ENCODE assay signal across 8 cellular contexts in genomic region chr14:59483360-59483759, GRCh38. TPM values are rescaled to one million over a fixed set of nuclear protein-coding genes. Genes with fewer than 3 reads are reported as not detected.
DNase-seq lines count a peak whose midpoint lies in the region; ATAC-seq, FAIRE-seq and TF ChIP-seq lines count a peak whose summit lies in the region.

No MANE protein-coding gene starts in this region.

- H3K36me3 ChIP-seq in HCT116 (ENCODE audit: control insufficient read depth in 1 of 2, insufficient read depth in 2 of 2, low read length in 2 of 2) = peaks cover 7 to 9% of the 10 kb centered on the region in 2 experiments; a peak in 3 of 4 replicates
- H3K36me3 ChIP-seq in gastroesophageal sphincter = peaks cover 0 to 12% of the 10 kb centered on the region in 2 donors
- peaks cover 0 to 4% (median 0%) of the 10 kb centered on the region in 3 donors for H3K36me3 ChIP-seq in pancreas

- no peaks in the 10 kb centered on the region for H3K9me3 ChIP-seq in HCT116 (ENCODE audit: control insufficient read depth in 1 of 2, insufficient read depth in 1 of 2, low read depth in 1 of 2, low read length in 2 of 2)
- H3K9me3 ChIP-seq in gastroesophageal sphincter = no peaks in the 10 kb centered on the region
- no peaks in the 10 kb centered on the region for H3K9me3 ChIP-seq in pancreas

- no TSS peak for BruUV-seq in HCT116 (replicated peaks; lab: Mats Ljungman, UMichigan)

- no peaks in the 10 kb centered on the region for H3K27me3 Mint-ChIP-seq in activated CD4-positive, alpha-beta memory T cell treated with anti-CD3 and anti-CD28 coated beads for 36 hours

- FAIRE-seq in pancreas (lab: Jason Lieb, UNC) = no peak

- peak overlapping the region; percentile 90 for H3K9ac ChIP-seq in HCT116 (ENCODE audit: low read length)

- H3K27me3 ChIP-seq in HCT116 (ENCODE audit: insufficient read depth, low read length) = no peaks in the 10 kb centered on the region
- no peaks in the 10 kb centered on the region for H3K27me3 ChIP-seq in gastroesophageal sphincter
- H3K27me3 ChIP-seq in pancreas = no peaks in the 10 kb centered on the region

- H3K4me1 Mint-ChIP-seq in activated CD4-positive, alpha-beta memory T cell treated with anti-CD3 and anti-CD28 coated beads for 36 hours (ENCODE audit: low read depth) = peaks cover 52% of the 10 kb centered on the region

- peak overlapping the region; percentile 87 for H3K27ac ChIP-seq in HCT116 (ENCODE audit: low read depth, low read length)
- H3K27ac ChIP-seq in gastroesophageal sphincter = peak overlapping the region; percentile 87 to 96 (median 94)
- H3K27ac ChIP-seq in pancreas = peak overlapping the region; percentile 81 to 95 (median 93)

- H3K27ac Mint-ChIP-seq in activated CD4-positive, alpha-beta memory T cell treated with anti-CD3 and anti-CD28 coated beads for 36 hours = no peak overlapping the region

- H3K36me3 Mint-ChIP-seq in activated CD4-positive, alpha-beta memory T cell treated with anti-CD3 and anti-CD28 coated beads for 36 hours = peaks cover 12% of the 10 kb centered on the region

- POLR2A ChIA-PET in HCT116 (lab: Charles Lee) = interaction anchor here (0.9 to 1.6 kb wide), 3 partner anchors 9 to 1185 kb away, joined by 3 to 4 read pairs (median 3); partner anchors contain the start of gene ARID4A
- POLR2A ChIA-PET in activated CD4-positive, alpha-beta memory T cell treated with anti-CD3 and anti-CD28 coated beads for 36 hours (lab: Charles Lee) = interaction anchor here (1.0 to 1.9 kb wide), 7 partner anchors 9 to 1056 kb away, joined by 3 to 23 read pairs (median 7); partner anchors contain the start of genes CCDC175, DAAM1, GPR135 and KIAA0586

- 0% methylated on average over 11 of the region's 14 CpGs; no CpG with 5 or more reads in 1 of the 2 donors for WGBS in gastroesophageal sphincter (ENCODE audit: low coverage in 1 of 2), 2 donors
- WGBS in pancreas, 2 donors = 1 to 2% methylated on average over 14 of the region's 14 CpGs

- peak; percentile 66 for DNase-seq in AG10803 (ENCODE audit: low read depth)
- peak; percentile 2 for DNase-seq in HCT116 (ENCODE audit: low read depth, low spot score)
- no peak for DNase-seq in activated CD4-positive, alpha-beta memory T cell treated with anti-CD3 and anti-CD28 coated beads for 36 hours
- DNase-seq in pancreas = peak in 1 of 6 donors; percentile 7
- DNase-seq in ecto neural progenitor cell (ENCODE audit: low spot score) = no peak
- DNase-seq in GDM1 (lab: John Stamatoyannopoulos, UW) = no peak
- no peak for DNase-seq in AML-193 (lab: John Stamatoyannopoulos, UW)

- H3K4me3 Mint-ChIP-seq in activated CD4-positive, alpha-beta memory T cell treated with anti-CD3 and anti-CD28 coated beads for 36 hours = peak overlapping the region; percentile 92

- peak; percentile 30 for TF ChIP-seq POLR2A in HCT116 (IDR thresholded peaks at IDR 0.05; ENCODE audit: borderline replicate concordance, extremely low read depth, insufficient read depth, insufficient read length)
- TF ChIP-seq POLR2A in gastroesophageal sphincter (IDR thresholded peaks at IDR 0.05) = no peak

- H3K79me2 ChIP-seq in HCT116 (ENCODE audit: insufficient read depth, low read length) = peaks cover 58% of the 10 kb centered on the region

- peaks cover 13 to 33% of the 10 kb centered on the region in 2 experiments for H3K4me1 ChIP-seq in HCT116 (ENCODE audit: control insufficient read depth in 1 of 2, insufficient read depth in 2 of 2, low read length in 2 of 2)
- H3K4me1 ChIP-seq in gastroesophageal sphincter = peaks cover 0 to 74% (median 35%) of the 10 kb centered on the region in 3 donors
- H3K4me1 ChIP-seq in pancreas = peaks cover 18 to 36% (median 30%) of the 10 kb centered on the region in 3 donors

- TF ChIP-seq RAD21 in HCT116 (IDR thresholded peaks at IDR 0.05; ENCODE audit: low read depth) = no peak

- RAD21 ChIA-PET in HCT116 (lab: Charles Lee; ENCODE audit: low non-redundant PET in 1 of 2, low total read pairs in 2 of 2, uncharacterized antibody in 2 of 2, unreplicated experiment in 2 of 2) = interaction anchor here in 1 of 2 experiments (0.9 kb wide), 1 partner anchor 93 kb away, joined by 3 read pairs; the partner anchor contains the start of gene CCDC175

- H3K9me2 ChIP-seq in HCT116 (ENCODE audit: insufficient read depth) = no peaks in the 10 kb centered on the region

- H3K4me3 ChIP-seq in AG10803 (ENCODE audit: low read length) (peak overlapping the region; percentile 90), HCT116 (replicated peaks in 1 of 2; ENCODE audit: low read depth in 1 of 2, low read length in 2 of 2) (peak overlapping the region; percentile 81 to 93), gastroesophageal sphincter (peak overlapping the region; percentile 62 to 83), pancreas (peak overlapping the region; percentile 68 to 84 (median 74))

- CTCF ChIA-PET in HCT116 (lab: Charles Lee) = interaction anchor here (0.7 to 1.5 kb wide), 7 partner anchors 11 to 356 kb away, joined by 3 to 16 read pairs (median 4); partner anchors contain the start of gene CCDC175
- CTCF ChIA-PET in activated CD4-positive, alpha-beta memory T cell treated with anti-CD3 and anti-CD28 coated beads for 36 hours (lab: Charles Lee) = interaction anchor here (1.0 to 2.6 kb wide), 6 partner anchors 13 to 358 kb away, joined by 3 to 17 read pairs (median 6); partner anchors contain the start of genes CCDC175, DAAM1 and GPR135

- no peak overlapping the region for H2AFZ ChIP-seq in HCT116 (ENCODE audit: low read depth, low read length, poor library complexity, severe bottlenecking)

- H4K20me1 ChIP-seq in HCT116 (ENCODE audit: insufficient read depth) = no peaks in the 10 kb centered on the region

- intact Hi-C loops in HCT116 (cut with micrococcal nuclease) (no loop called here), pancreas (cut with DNase I) (no loop called here)
- intact Hi-C loops in activated CD4-positive, alpha-beta memory T cell treated with anti-CD3 and anti-CD28 coated beads for 36 hours (cut with micrococcal nuclease) = loop anchor here (2.0 to 10.0 kb wide), 4 partner anchors 481 to 1055 kb away; partner anchors contain the start of genes DHRS7 and PPM1A

- no peak for TF ChIP-seq CTCF in AG10803 (conservative IDR thresholded peaks at IDR 0.05; ENCODE audit: low read length)
- no peak for TF ChIP-seq CTCF in HCT116 (IDR thresholded peaks at IDR 0.05 in 2 of 3, conservative IDR thresholded peaks at IDR 0.05 in 1 of 3; ENCODE audit: borderline replicate concordance in 1 of 3, insufficient read depth in 1 of 3, low read depth in 2 of 3, low read length in 2 of 3)
- no peak for TF ChIP-seq CTCF in gastroesophageal sphincter (IDR thresholded peaks at IDR 0.05)
- TF ChIP-seq CTCF in pancreas (IDR thresholded peaks at IDR 0.05) = no peak

- no peaks in the 10 kb centered on the region for H3K9me3 Mint-ChIP-seq in activated CD4-positive, alpha-beta memory T cell treated with anti-CD3 and anti-CD28 coated beads for 36 hours

- TF ChIP-seq EP300 in gastroesophageal sphincter (IDR thresholded peaks at IDR 0.05) = no peak

- peak overlapping the region; percentile 96 for H3K4me2 ChIP-seq in HCT116 (ENCODE audit: low read length)

- ATAC-seq in HCT116 (peak; percentile 27), gastroesophageal sphincter (no peak), pancreas (peak; percentile 1 to 7 (median 2))

TF ChIP-seq in HCT116, 20 proteins besides CTCF, POLR2A, EP300 and RAD21 (continues in another document):
- TF ChIP-seq MAX (IDR thresholded peaks at IDR 0.05) (no peak), REST (IDR thresholded peaks at IDR 0.05; ENCODE audit: low read depth) (no peak), JUND (IDR thresholded peaks at IDR 0.05) (no peak)

RNA-seq across cellular contexts. Expression of gene L3HYPDH, which starts 0.8 kb away (rescaled TPM):
- 19.5 TPM for total RNA-seq in HCT116 (2021; ENCODE audit: unreplicated experiment)
- 9.2 and 9.9 TPM in 2 replicates for polyA plus RNA-seq in HCT116 (2012)
- 1 to 10 TPM; 7.8 to 7.9 TPM for total RNA-seq in activated CD4-positive, alpha-beta memory T cell treated with anti-CD3 and anti-CD28 coated beads for 36 hours
- total RNA-seq in gastroesophageal sphincter = 10 to 100 TPM; 24.5 to 37.7 (median 33.3) TPM
- total RNA-seq in pancreas = 10 to 100 TPM in 3 of 6 donors, 1 to 10 TPM in 3; 6.7 to 11.0 (median 8.8) TPM
- polyA plus RNA-seq in pancreas = 10 to 100 TPM; 17.4 to 20.9 TPM

RNA-seq across cellular contexts. Expression of gene JKAMP, which starts 1.0 kb away (rescaled TPM):
- total RNA-seq in HCT116 (2021; ENCODE audit: unreplicated experiment) (46.5 TPM), gastroesophageal sphincter (10 to 100 TPM; 28.7 to 63.0 (median 42.4) TPM), pancreas (10 to 100 TPM in 5 of 6 donors, 1 to 10 TPM in 1; 7.7 to 20.5 (median 13.9) TPM)
- polyA plus RNA-seq in HCT116 (2012) = 32.9 and 38.9 TPM in 2 replicates
- 10 to 100 TPM; 21.0 to 26.4 TPM for total RNA-seq in activated CD4-positive, alpha-beta memory T cell treated with anti-CD3 and anti-CD28 coated beads for 36 hours
- 10 to 100 TPM; 10.3 to 32.1 TPM for polyA plus RNA-seq in pancreas

RNA-seq across cellular contexts. Expression of gene GPR135, which starts 18.2 kb away (rescaled TPM):
- total RNA-seq in HCT116 (2021; ENCODE audit: unreplicated experiment) = 3.9 TPM
- polyA plus RNA-seq in HCT116 (2012) = 0.77 and 0.80 TPM in 2 replicates
- under 1 TPM; 0.51 to 0.74 TPM for total RNA-seq in activated CD4-positive, alpha-beta memory T cell treated with anti-CD3 and anti-CD28 coated beads for 36 hours
- 10 to 100 TPM in 1 of 4 donors, 1 to 10 TPM in 3; 4.4 to 12.6 (median 6.7) TPM for total RNA-seq in gastroesophageal sphincter
- total RNA-seq in pancreas = 1 to 10 TPM in 5 of 6 donors, under 1 TPM in 1; 0.93 to 2.0 (median 1.3) TPM
- 1 to 10 TPM; 1.0 to 1.3 TPM for polyA plus RNA-seq in pancreas

Comparison
In these comparisons a context has a peak if more than half of its experiments do, and no peak if none do; other contexts are left out.
1. DNase-seq: peak in AG10803 (single experiment) and HCT116 (single experiment); none in activated CD4-positive, alpha-beta memory T cell treated with anti-CD3 and anti-CD28 coated beads for 36 hours (single experiment), ecto neural progenitor cell (single experiment), GDM1 (single experiment) and AML-193 (0 of 2).
2. Peak in every context shown above with its lines, with median percentiles within 50 percentile points of each other: H3K4me3 ChIP-seq and H3K27ac ChIP-seq.